In genomic region chr15:33569036-33569435, GRCh38 we compare ENCODE assay signal across 7 cellular contexts.
"Had no signal": no experiment of that assay in that cellular context is flagged by ENCODE, and none has a peak within 500 bp of the region (broad histone marks: within the 10 kb centered on the region; RNA-seq: fewer than 3 reads in every experiment).

No MANE protein-coding gene starts in this region.

- H2AFZ ChIP-seq: GM23248 had no signal

- H3K27ac ChIP-seq: GM23248, HL-60 had no signal

- H3K9ac ChIP-seq: GM23248 had no signal

- FAIRE-seq: H54 had no signal

- H3K4me3 ChIP-seq: GM23248 had no signal

- DNase-seq: GM23248, GOT3, H9, HCEC 1CT, KG1 had no signal
